In genomic region chr18:11581286-11581685, GRCh38 we compare ENCODE assay signal across 23 cellular contexts. TPM values are rescaled to one million over a fixed set of nuclear protein-coding genes. Genes with fewer than 3 reads are reported as not detected.
DNase-seq lines count a peak whose midpoint lies in the region; ATAC-seq and TF ChIP-seq lines count a peak whose summit lies in the region.
"Had no signal": no experiment of that assay in that cellular context is flagged by ENCODE, and none has a peak within 500 bp of the region (broad histone marks: within the 10 kb centered on the region; RNA-seq: fewer than 3 reads in every experiment).

No MANE protein-coding gene starts in this region.

- TF ChIP-seq CTCF in DND-41 (IDR thresholded peaks at IDR 0.05; ENCODE audit: borderline replicate concordance, extremely low read depth, low read length, poor library complexity, severe bottlenecking) (peak; percentile 26), type B pancreatic cell (conservative IDR thresholded peaks at IDR 0.05) (no peak)

- no peaks in the 10 kb centered on the region for H3K9me3 Mint-ChIP-seq in type B pancreatic cell
- H3K9me3 Mint-ChIP-seq: CD8-positive, alpha-beta T cell had no signal

- H4K20me1 ChIP-seq in DND-41 (ENCODE audit: insufficient read depth, low read length) = no peaks in the 10 kb centered on the region

- peak; percentile 28 for DNase-seq in DND-41
- DNase-seq in Jurkat, Clone E6-1 (ENCODE audit: low read depth, low spot score) = peak; percentile 27
- no peak for DNase-seq in type B pancreatic cell (ENCODE audit: extremely low spot score, unreplicated experiment)
- no peak for DNase-seq in activated CD4-positive, alpha-beta T cell treated with anti-CD3 and anti-CD28 coated beads for 48 hours
- DNase-seq: CD8-positive, alpha-beta T cell; DMS79; H7; Kasumi-1; NCI-H1105 treated with DMSO at 0.1 percent for 48 hours; NCI-H1694 treated with DMSO at 0.1 percent for 48 hours; NCI-H345; NCI-H526; RPMI8226; SIG-M5; T-helper 17 cell had no signal

- H3K4me2 ChIP-seq in DND-41 (ENCODE audit: insufficient read depth, low read length) = no peak overlapping the region

- peaks cover 55% of the 10 kb centered on the region for H3K4me1 ChIP-seq in DND-41 (ENCODE audit: insufficient read depth, low read length)

- no peaks in the 10 kb centered on the region for H3K36me3 ChIP-seq in DND-41 (ENCODE audit: insufficient read depth, low read length)

- ATAC-seq in DND-41 (ENCODE audit: insufficient read depth, low read depth) (peak; percentile 31; the same call in 2 of the 3 replicates), GM19395 (IDR thresholded peaks at IDR 0.05; ENCODE audit: unreplicated experiment) (peak; percentile 59), HG02678 (IDR thresholded peaks at IDR 0.05; ENCODE audit: unreplicated experiment) (peak; percentile 49), SK-N-SH treated with all-trans-retinoic acid at 6 μM for 48 hours (no peak), HG03097 (IDR thresholded peaks at IDR 0.05; ENCODE audit: low FRiP score, unreplicated experiment) (no peak)
- ATAC-seq: CD8-positive, alpha-beta T cell; T-helper 17 cell had no signal

- no peak overlapping the region for H3K27ac ChIP-seq in DND-41 (ENCODE audit: low read length)
- H3K27ac ChIP-seq: 22Rv1 had no signal

- H3K36me3 Mint-ChIP-seq in type B pancreatic cell = no peaks in the 10 kb centered on the region
- H3K36me3 Mint-ChIP-seq: CD8-positive, alpha-beta T cell had no signal

- H3K27ac Mint-ChIP-seq in type B pancreatic cell = no peak overlapping the region
- H3K27ac Mint-ChIP-seq: CD8-positive, alpha-beta T cell; T-helper 17 cell had no signal

- H3K4me1 Mint-ChIP-seq in type B pancreatic cell (ENCODE audit: unreplicated experiment) = peaks cover 5% of the 10 kb centered on the region

- no peaks in the 10 kb centered on the region for H3K9me3 ChIP-seq in DND-41 (ENCODE audit: insufficient read depth, low read length, severe bottlenecking)

- no peak overlapping the region for H3K4me3 ChIP-seq in DND-41 (ENCODE audit: low read depth in 1 of 2, low read length in 2 of 2)
- no peak overlapping the region for H3K4me3 ChIP-seq in Jurkat, Clone E6-1 (ENCODE audit: low read length)

- no peaks in the 10 kb centered on the region for H3K27me3 ChIP-seq in DND-41 (ENCODE audit: insufficient read depth, low read length, poor library complexity)

- no peaks in the 10 kb centered on the region for H3K79me2 ChIP-seq in DND-41 (ENCODE audit: insufficient read depth, low read length)

- no peaks in the 10 kb centered on the region for H3K27me3 Mint-ChIP-seq in type B pancreatic cell
- H3K27me3 Mint-ChIP-seq: T-helper 17 cell had no signal

- no peak overlapping the region for H2AFZ ChIP-seq in DND-41 (ENCODE audit: low read depth, low read length)

- H3K4me3 Mint-ChIP-seq in type B pancreatic cell = no peak overlapping the region
- H3K4me3 Mint-ChIP-seq: CD8-positive, alpha-beta T cell; T-helper 17 cell had no signal

- no peak overlapping the region for H3K9ac ChIP-seq in DND-41 (ENCODE audit: low read depth, low read length)

TF ChIP-seq in SK-N-SH treated with all-trans-retinoic acid at 6 μM for 48 hours, 23 proteins besides CTCF, POLR2A, EP300 and RAD21:
- TF ChIP-seq ZFP30 (CRISPR knock-in tag; IDR thresholded peaks at IDR 0.05) (no peak), ZNF70 (CRISPR knock-in tag; IDR thresholded peaks at IDR 0.05) (no peak), ISL1 (CRISPR knock-in tag; IDR thresholded peaks at IDR 0.05) (no peak), TOX (CRISPR knock-in tag; IDR thresholded peaks at IDR 0.05; ENCODE audit: borderline replicate concordance) (no peak), CSDC2 (CRISPR knock-in tag; IDR thresholded peaks at IDR 0.05) (no peak), ARNTL (CRISPR knock-in tag; IDR thresholded peaks at IDR 0.05; ENCODE audit: borderline replicate concordance, low read depth) (no peak)

RNA-seq across cellular contexts. Expression of gene SLC35G4, which starts 28.1 kb away (rescaled TPM):
- not detected for polyA plus RNA-seq in Jurkat, Clone E6-1 (2012; ENCODE audit: insufficient read depth, insufficient read length)
- not detected in 2 replicates for total RNA-seq in type B pancreatic cell (ENCODE audit: low replicate concordance)
- total RNA-seq: CD8-positive, alpha-beta T cell; H7; HT-29; T-helper 17 cell had no signal
- polyA plus RNA-seq: AG04450, BJ had no signal

Comparison
In these comparisons a context has a peak if more than half of its experiments do, and no peak if none do; other contexts are left out.
1. ATAC-seq: peak in DND-41 (single experiment), GM19395 (single experiment) and HG02678 (single experiment); none in SK-N-SH treated with all-trans-retinoic acid at 6 μM for 48 hours (single experiment) and HG03097 (single experiment).
2. DNase-seq: peak in DND-41 (single experiment) and Jurkat, Clone E6-1 (single experiment); none in type B pancreatic cell (single experiment) and activated CD4-positive, alpha-beta T cell treated with anti-CD3 and anti-CD28 coated beads for 48 hours (single experiment).